8 cellular contexts compared by ENCODE assay signal in the genomic region with DNA sequence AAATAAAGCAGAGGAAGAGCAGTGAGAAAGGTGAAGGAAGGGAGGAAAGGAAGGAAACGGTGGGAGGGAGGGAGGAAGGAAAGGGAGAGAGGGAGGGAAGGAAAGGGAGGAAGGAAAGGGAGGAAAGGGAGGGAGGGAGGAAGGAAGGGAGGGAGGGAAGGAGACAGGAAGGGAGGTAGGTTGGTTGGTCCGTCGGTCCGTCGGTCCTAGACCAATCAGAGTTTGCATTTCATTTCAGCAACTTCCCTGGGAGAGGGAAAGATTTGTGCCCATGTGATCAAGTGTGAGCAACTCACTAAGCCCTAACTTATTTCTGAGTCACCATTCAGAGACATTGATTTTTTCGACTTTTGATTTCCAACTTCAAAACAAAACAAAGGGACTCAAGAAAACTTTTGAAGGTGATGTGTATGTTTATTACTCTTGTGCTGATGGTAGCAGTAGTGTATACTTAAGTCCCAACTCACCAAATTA. TPM values are rescaled to one million over a fixed set of nuclear protein-coding genes. Genes with fewer than 3 reads are reported as not detected.
DNase-seq lines count a peak whose midpoint lies in the region; ATAC-seq and TF ChIP-seq lines count a peak whose summit lies in the region.

No MANE protein-coding gene starts in this region.

- intact Hi-C loops in prostate gland (cut with DNase I) = loop anchor here (2.0 to 10.0 kb wide), 2 partner anchors 119 to 187 kb away; a partner anchor contains a TSS

- ATAC-seq in DND-41 (ENCODE audit: insufficient read depth, low read depth) = no peak
- ATAC-seq in esophagus mucosa = peak; percentile 72
- no peak for ATAC-seq in HG02588 (IDR thresholded peaks at IDR 0.05; ENCODE audit: unreplicated experiment)
- ATAC-seq in HG03442 (IDR thresholded peaks at IDR 0.05; ENCODE audit: unreplicated experiment) = no peak

- H3K27ac ChIP-seq in DND-41 (ENCODE audit: low read length) (peak overlapping the region; percentile 49), prostate gland (peak overlapping the region; percentile 86 to 97)

- DNase-seq in DND-41 (no peak), RPMI7951 (ENCODE audit: low read depth) (peak; percentile 72), prostate gland (ENCODE audit: low spot score) (no peak), GDM1 (lab: John Stamatoyannopoulos, UW) (no peak), NCI-H524 treated with DMSO at 0.1 percent for 48 hours (lab: John Stamatoyannopoulos, UW) (no peak)

- peaks cover 17% of the 10 kb centered on the region; the same call in 1 of the 2 replicates for H3K36me3 ChIP-seq in DND-41 (ENCODE audit: insufficient read depth, low read length)
- peaks cover 0 to 8% of the 10 kb centered on the region in 2 donors for H3K36me3 ChIP-seq in prostate gland

- H3K4me2 ChIP-seq in DND-41 (ENCODE audit: insufficient read depth, low read length) = no peak overlapping the region

- no peaks in the 10 kb centered on the region for H3K27me3 ChIP-seq in DND-41 (ENCODE audit: insufficient read depth, low read length, poor library complexity)
- no peaks in the 10 kb centered on the region for H3K27me3 ChIP-seq in prostate gland (replicated peaks; ENCODE audit: insufficient read depth)

- TF ChIP-seq CTCF in DND-41 (IDR thresholded peaks at IDR 0.05; ENCODE audit: borderline replicate concordance, extremely low read depth, low read length, poor library complexity, severe bottlenecking) = no peak
- TF ChIP-seq CTCF in prostate gland (IDR thresholded peaks at IDR 0.05) = no peak

- no peak overlapping the region for H3K9ac ChIP-seq in DND-41 (ENCODE audit: low read depth, low read length)

- TF ChIP-seq POLR2A in prostate gland (IDR thresholded peaks at IDR 0.05) = no peak

- WGBS in prostate gland = 35% methylated on average over 6 of the region's 6 CpGs

- H3K4me1 ChIP-seq in DND-41 (ENCODE audit: insufficient read depth, low read length) (peaks cover 8% of the 10 kb centered on the region), prostate gland (replicated peaks) (peaks cover 21% of the 10 kb centered on the region)

- no peak overlapping the region for H2AFZ ChIP-seq in DND-41 (ENCODE audit: low read depth, low read length)

- H3K9me3 ChIP-seq in DND-41 (ENCODE audit: insufficient read depth, low read length, severe bottlenecking) (no peaks in the 10 kb centered on the region), prostate gland (no peaks in the 10 kb centered on the region)

- H3K4me3 ChIP-seq in DND-41 (ENCODE audit: low read depth in 1 of 2, low read length in 2 of 2) = no peak overlapping the region
- no peak overlapping the region for H3K4me3 ChIP-seq in prostate gland

- H4K20me1 ChIP-seq in DND-41 (ENCODE audit: insufficient read depth, low read length) = no peaks in the 10 kb centered on the region

- 0 out of 2 replicates have a peak, but pooled peaks cover 6% of the 10 kb centered on the region for H3K79me2 ChIP-seq in DND-41 (ENCODE audit: insufficient read depth, low read length)

RNA-seq across cellular contexts. Expression of a gene that starts 18.8 kb away (rescaled TPM):
- 109 and 140 TPM in 2 replicates for total RNA-seq in RPMI7951 (2014; rRNA removed; shearing (Covaris generic))
- total RNA-seq in esophagus mucosa = 35.6 TPM
- total RNA-seq in prostate gland = 100 to 1,000 TPM; 160 to 318 TPM

RNA-seq across cellular contexts. Expression of a gene that starts 43.7 kb away (rescaled TPM):
- total RNA-seq in RPMI7951 (2014; rRNA removed; shearing (Covaris generic)) = 11.1 and 15.1 TPM in 2 replicates
- total RNA-seq in esophagus mucosa = 31.0 TPM
- 10 to 100 TPM; 23.4 to 24.3 TPM for total RNA-seq in prostate gland
